In the genomic region with DNA sequence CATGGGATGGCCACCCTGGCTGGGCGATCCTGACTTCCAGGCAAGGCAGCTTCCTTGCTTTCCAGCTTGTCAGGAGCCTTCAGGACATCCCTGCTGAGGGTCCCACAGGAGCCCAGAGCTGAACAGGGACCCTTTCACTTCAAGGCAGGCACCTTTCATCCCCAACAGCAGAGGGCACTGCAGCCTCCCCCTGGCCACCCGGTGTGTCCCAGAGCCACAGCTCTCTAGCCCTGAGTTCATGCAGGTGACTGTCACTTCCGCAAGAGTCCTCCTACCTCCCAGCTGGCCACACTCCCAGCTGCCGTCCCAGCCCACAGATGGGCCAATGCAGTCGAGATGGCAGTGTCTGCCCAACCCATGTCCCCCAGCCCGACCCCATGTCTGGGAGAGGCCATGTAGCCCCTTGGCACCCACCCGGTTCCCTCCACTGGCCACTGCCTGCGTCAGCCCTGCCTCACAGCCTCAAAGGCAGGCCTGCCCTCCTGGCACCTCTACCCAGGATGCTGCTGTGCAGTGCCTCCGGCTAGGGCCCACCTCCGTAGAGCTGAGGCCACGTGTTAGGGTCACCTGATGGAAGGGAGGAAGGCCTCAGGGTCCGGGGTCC, we compare ENCODE assay signal across 1 cellular context.
A peak's percentile ranks its signal among the peaks of the same experiment; 100 is the strongest.
TF ChIP-seq lines count a peak whose summit lies in the region.

No MANE protein-coding gene starts in this region.

TF ChIP-seq in HepG2, 621 proteins besides CTCF, POLR2A, EP300 and RAD21 (continued from another document):
- TF ChIP-seq, protein P1, sequence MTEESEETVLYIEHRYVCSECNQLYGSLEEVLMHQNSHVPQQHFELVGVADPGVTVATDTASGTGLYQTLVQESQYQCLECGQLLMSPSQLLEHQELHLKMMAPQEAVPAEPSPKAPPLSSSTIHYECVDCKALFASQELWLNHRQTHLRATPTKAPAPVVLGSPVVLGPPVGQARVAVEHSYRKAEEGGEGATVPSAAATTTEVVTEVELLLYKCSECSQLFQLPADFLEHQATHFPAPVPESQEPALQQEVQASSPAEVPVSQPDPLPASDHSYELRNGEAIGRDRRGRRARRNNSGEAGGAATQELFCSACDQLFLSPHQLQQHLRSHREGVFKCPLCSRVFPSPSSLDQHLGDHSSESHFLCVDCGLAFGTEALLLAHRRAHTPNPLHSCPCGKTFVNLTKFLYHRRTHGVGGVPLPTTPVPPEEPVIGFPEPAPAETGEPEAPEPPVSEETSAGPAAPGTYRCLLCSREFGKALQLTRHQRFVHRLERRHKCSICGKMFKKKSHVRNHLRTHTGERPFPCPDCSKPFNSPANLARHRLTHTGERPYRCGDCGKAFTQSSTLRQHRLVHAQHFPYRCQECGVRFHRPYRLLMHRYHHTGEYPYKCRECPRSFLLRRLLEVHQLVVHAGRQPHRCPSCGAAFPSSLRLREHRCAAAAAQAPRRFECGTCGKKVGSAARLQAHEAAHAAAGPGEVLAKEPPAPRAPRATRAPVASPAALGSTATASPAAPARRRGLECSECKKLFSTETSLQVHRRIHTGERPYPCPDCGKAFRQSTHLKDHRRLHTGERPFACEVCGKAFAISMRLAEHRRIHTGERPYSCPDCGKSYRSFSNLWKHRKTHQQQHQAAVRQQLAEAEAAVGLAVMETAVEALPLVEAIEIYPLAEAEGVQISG (CRISPR knock-in tag; IDR thresholded peaks at IDR 0.05): peak; percentile 95
